In genomic region chr16:2683041-2683440, GRCh38 we compare ENCODE assay signal across 8 cellular contexts. TPM values are rescaled to one million over a fixed set of nuclear protein-coding genes. Genes with fewer than 3 reads are reported as not detected.
DNase-seq lines count a peak whose midpoint lies in the region; ATAC-seq and TF ChIP-seq lines count a peak whose summit lies in the region.
"Not testable (repeated sequence)": the region's sequence is repeated elsewhere in the genome, so short reads cannot be mapped to it uniquely, and the experiment has no call there.

No MANE protein-coding gene starts in this region.

- H3K9me3 ChIP-seq in CD8-positive, alpha-beta T cell (ENCODE audit: low read length); KOPT-K1 (ENCODE audit: insufficient read depth, low read length, poor library complexity, severe bottlenecking); body of pancreas; esophagus muscularis mucosa; neural progenitor cell (ENCODE audit: low read depth); suprapubic skin: not testable (repeated sequence)

- peak overlapping the region; percentile 94 for H3K4me3 Mint-ChIP-seq in CD8-positive, alpha-beta T cell
- peak overlapping the region; percentile 100 for H3K4me3 Mint-ChIP-seq in neural progenitor cell

- peaks cover 54% of the 10 kb centered on the region for H3K79me2 ChIP-seq in neural progenitor cell (ENCODE audit: low read depth)

- H3K4me1 Mint-ChIP-seq in CD8-positive, alpha-beta T cell (ENCODE audit: low read depth) = peaks cover 37% of the 10 kb centered on the region
- H3K4me1 Mint-ChIP-seq in neural progenitor cell = peaks cover 13% of the 10 kb centered on the region

- TF ChIP-seq EP300 in esophagus muscularis mucosa (IDR thresholded peaks at IDR 0.05); suprapubic skin (IDR thresholded peaks at IDR 0.05): not testable (repeated sequence)

- TF ChIP-seq POLR2A in body of pancreas (IDR thresholded peaks at IDR 0.05); esophagus muscularis mucosa (IDR thresholded peaks at IDR 0.05; ENCODE audit: low read depth); suprapubic skin (IDR thresholded peaks at IDR 0.05): not testable (repeated sequence)

- not testable (repeated sequence) for H3K27me3 ChIP-seq in CD8-positive, alpha-beta T cell (ENCODE audit: insufficient read depth, low read length); body of pancreas; esophagus muscularis mucosa; neural progenitor cell; suprapubic skin

- POLR2A ChIA-PET in CD8-positive, alpha-beta T cell (lab: Charles Lee) = interaction anchor here (0.9 to 1.4 kb wide), 7 partner anchors 10 to 528 kb away, joined by 3 to 17 read pairs (median 4); partner anchors contain the start of gene ATP6V0C

- peak overlapping the region; percentile 77 for H3K4me2 ChIP-seq in neural progenitor cell

- H3F3A ChIP-seq in neural progenitor cell (ENCODE audit: low read depth) = peaks cover 11% of the 10 kb centered on the region

- WGBS in body of pancreas, 2 donors = 1 to 4% methylated on average over 12 to 13 of the region's 13 CpGs
- 13% methylated on average over 13 of the region's 13 CpGs for WGBS in esophagus muscularis mucosa
- 9% methylated on average over 13 of the region's 13 CpGs for WGBS in suprapubic skin

- not testable (repeated sequence) for TF ChIP-seq CTCF in CD8-positive, alpha-beta T cell (IDR thresholded peaks at IDR 0.05); WI38 (IDR thresholded peaks at IDR 0.05; ENCODE audit: low read depth, low read length); body of pancreas (IDR thresholded peaks at IDR 0.05); esophagus muscularis mucosa (IDR thresholded peaks at IDR 0.05); neural progenitor cell (IDR thresholded peaks at IDR 0.05); suprapubic skin (IDR thresholded peaks at IDR 0.05)

- peak overlapping the region; percentile 39 for H3K27ac Mint-ChIP-seq in CD8-positive, alpha-beta T cell
- not testable (repeated sequence) for H3K27ac Mint-ChIP-seq in neural progenitor cell

- H3K4me3 ChIP-seq in CD8-positive, alpha-beta T cell (ENCODE audit: low read depth, low read length) = peak overlapping the region; percentile 99
- peak overlapping the region; percentile 97 for H3K4me3 ChIP-seq in WI38 (ENCODE audit: low read depth, low read length)
- peak overlapping the region; percentile 52 to 85 for H3K4me3 ChIP-seq in body of pancreas
- H3K4me3 ChIP-seq in esophagus muscularis mucosa = peak overlapping the region; percentile 91 to 99 (median 96)
- H3K4me3 ChIP-seq in neural progenitor cell = peak overlapping the region; percentile 97
- H3K4me3 ChIP-seq in suprapubic skin = peak overlapping the region; percentile 98

- not testable (repeated sequence) for DNase-seq in CD8-positive, alpha-beta T cell; body of pancreas; esophagus muscularis mucosa (ENCODE audit: extremely low spot score); neural progenitor cell (ENCODE audit: low spot score); suprapubic skin (ENCODE audit: low spot score in 2 of 2)
- DNase-seq in kidney tubule cell (ENCODE audit: low spot score) = peak; percentile 22

- H2AFZ ChIP-seq in neural progenitor cell (replicated peaks) = peak overlapping the region; percentile 58

- ATAC-seq in CD8-positive, alpha-beta T cell; body of pancreas: not testable (repeated sequence)

- H3K9me3 Mint-ChIP-seq in CD8-positive, alpha-beta T cell; neural progenitor cell: not testable (repeated sequence)

- not testable (repeated sequence) for H3K36me3 ChIP-seq in CD8-positive, alpha-beta T cell (ENCODE audit: insufficient read depth, low read length); KOPT-K1 (ENCODE audit: insufficient read depth, low read length); body of pancreas (replicated peaks in 1 of 2; ENCODE audit: insufficient read depth in 1 of 2, low read depth in 2 of 2); esophagus muscularis mucosa; neural progenitor cell; suprapubic skin

- CTCF ChIA-PET in CD8-positive, alpha-beta T cell (lab: Charles Lee) = not testable (repeated sequence)

- peaks cover 11% of the 10 kb centered on the region for H4K20me1 ChIP-seq in neural progenitor cell (ENCODE audit: low read depth)

- peak overlapping the region; percentile 98 for H3K9ac ChIP-seq in neural progenitor cell

- H3K4me1 ChIP-seq in CD8-positive, alpha-beta T cell (ENCODE audit: insufficient read depth, low read length) = peaks cover 24% of the 10 kb centered on the region
- H3K4me1 ChIP-seq in body of pancreas = peaks cover 19% of the 10 kb centered on the region
- peaks cover 13 to 40% (median 33%) of the 10 kb centered on the region in 4 donors for H3K4me1 ChIP-seq in esophagus muscularis mucosa
- H3K4me1 ChIP-seq in neural progenitor cell = not testable (repeated sequence)
- peaks cover 48% of the 10 kb centered on the region for H3K4me1 ChIP-seq in suprapubic skin

- intact Hi-C loops in CD8-positive, alpha-beta T cell (cut with DNase I, micrococcal nuclease) = loop anchor here (2.0 to 5.0 kb wide), 5 partner anchors 94 to 901 kb away; partner anchors contain the start of genes ELOB (in 2 of the 2), NTHL1 (in 1 of the 2), NUBP2 (in 1 of the 2) and SPSB3 (in 1 of the 2)
- intact Hi-C loops in body of pancreas (cut with DNase I); esophagus muscularis mucosa (cut with DNase I): not testable (repeated sequence)

- peak overlapping the region; percentile 85 for H3K27ac ChIP-seq in CD8-positive, alpha-beta T cell (ENCODE audit: low read depth, low read length)
- peak overlapping the region; percentile 74 for H3K27ac ChIP-seq in KOPT-K1 (ENCODE audit: low read depth, low read length, poor library complexity, severe bottlenecking)
- H3K27ac ChIP-seq in body of pancreas = peak overlapping the region in 3 of 4 donors; percentile 64 to 84 (median 81)
- peak overlapping the region; percentile 83 to 89 (median 86) for H3K27ac ChIP-seq in esophagus muscularis mucosa (replicated peaks in 1 of 4)
- H3K27ac ChIP-seq in neural progenitor cell = not testable (repeated sequence)
- peak overlapping the region; percentile 84 for H3K27ac ChIP-seq in suprapubic skin

- not testable (repeated sequence) for H3K36me3 Mint-ChIP-seq in CD8-positive, alpha-beta T cell; neural progenitor cell

- not testable (repeated sequence) for H3K27me3 Mint-ChIP-seq in CD8-positive, alpha-beta T cell (ENCODE audit: low read depth); neural progenitor cell (ENCODE audit: insufficient read depth, low read depth)

RNA-seq across cellular contexts. Expression of gene KCTD5, which starts 0.7 kb away (rescaled TPM):
- 10 to 100 TPM; 34.2 to 36.0 TPM for total RNA-seq in CD8-positive, alpha-beta T cell
- total RNA-seq in body of pancreas (1 to 10 TPM; 6.2 to 7.3 TPM), esophagus muscularis mucosa (10 to 100 TPM in 3 of 4 donors, 1 to 10 TPM in 1; 9.1 to 22.1 (median 15.7) TPM), neural progenitor cell (ENCODE audit: low replicate concordance) (21.6 and 34.5 TPM in 2 replicates), suprapubic skin (10 to 100 TPM; 46.3 to 84.4 (median 53.0) TPM)

RNA-seq across cellular contexts. Expression of gene PRSS27, which starts 37.0 kb away (rescaled TPM):
- under 1 TPM; 0.53 to 0.65 TPM for total RNA-seq in CD8-positive, alpha-beta T cell
- total RNA-seq in body of pancreas = 1 to 10 TPM in 1 of 2 donors, not detected in 1; 2.1 TPM
- 1 to 10 TPM in 3 of 4 donors, under 1 TPM in 1; 0.75 to 4.2 (median 2.2) TPM for total RNA-seq in esophagus muscularis mucosa
- 1.8 and 5.1 TPM in 2 replicates for total RNA-seq in neural progenitor cell (ENCODE audit: low replicate concordance)
- 1 to 10 TPM; 1.6 to 9.5 (median 5.6) TPM for total RNA-seq in suprapubic skin
